Comparison of ENCODE assay signal across 21 cellular contexts in the genomic region with DNA sequence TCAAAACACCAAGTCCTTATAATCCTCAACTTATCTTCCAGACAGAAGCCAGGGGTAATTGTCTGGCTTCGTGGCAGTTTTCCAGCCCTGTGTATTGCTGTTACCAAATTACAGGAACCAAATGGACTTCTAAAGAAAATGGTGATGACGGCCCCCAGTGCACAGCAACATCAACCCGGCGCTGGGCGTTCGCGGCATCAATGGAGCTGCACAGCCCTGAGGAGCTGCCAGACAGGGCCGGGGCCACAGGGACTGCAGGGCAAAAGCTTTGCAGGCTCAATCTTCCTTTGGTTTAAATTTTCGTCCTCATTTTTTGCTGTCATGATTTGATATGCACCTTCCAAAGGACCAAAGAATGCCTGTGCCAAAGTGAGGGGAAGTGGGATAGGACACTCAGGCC.
"Had no signal": no experiment of that assay in that cellular context is flagged by ENCODE, and none has a peak within 500 bp of the region (broad histone marks: within the 10 kb centered on the region; RNA-seq: fewer than 3 reads in every experiment).

No MANE protein-coding gene starts in this region.

- H3K27me3 Mint-ChIP-seq: activated naive CD8-positive, alpha-beta T cell; central memory CD8-positive, alpha-beta T cell; stimulated activated memory B cell treated with anti-CD40 and anti-IgM and Interleukin-4, amounts not matched to agents 10 μg/mL and 1 μg/mL and 100 μg/mL, for 72 hours; T-cell had no signal

- H3K9me3 Mint-ChIP-seq: central memory CD8-positive, alpha-beta T cell; stimulated activated memory B cell treated with anti-CD40 and anti-IgM and Interleukin-4, amounts not matched to agents 10 μg/mL and 1 μg/mL and 100 μg/mL, for 72 hours; T-cell had no signal

- H3K36me3 ChIP-seq: lower lobe of right lung, neutrophil, tibial nerve had no signal

- H3K4me2 ChIP-seq: SK-N-SH had no signal

- H3K27me3 ChIP-seq: neutrophil, tibial nerve had no signal

- H3K4me3 ChIP-seq: lower lobe of right lung, tibial nerve had no signal

- ATAC-seq: lower lobe of right lung; stimulated activated memory B cell treated with anti-CD40 and anti-IgM and Interleukin-4, amounts not matched to agents 10 μg/mL and 1 μg/mL and 100 μg/mL, for 72 hours; T-cell had no signal

- H3K4me1 ChIP-seq: lower lobe of right lung, tibial nerve had no signal

- H3K4me3 Mint-ChIP-seq: activated naive CD8-positive, alpha-beta T cell; central memory CD8-positive, alpha-beta T cell; stimulated activated memory B cell treated with anti-CD40 and anti-IgM and Interleukin-4, amounts not matched to agents 10 μg/mL and 1 μg/mL and 100 μg/mL, for 72 hours; T-cell had no signal

- H3K27ac ChIP-seq: lower lobe of right lung, neutrophil, tibial nerve had no signal

- H3K9ac ChIP-seq: SK-N-SH had no signal

- H3K36me3 Mint-ChIP-seq: brain had no signal

- H3K9me3 ChIP-seq: lower lobe of right lung, neutrophil, SK-N-SH, tibial nerve had no signal

- H3K4me1 Mint-ChIP-seq: central memory CD8-positive, alpha-beta T cell; stimulated activated memory B cell treated with anti-CD40 and anti-IgM and Interleukin-4, amounts not matched to agents 10 μg/mL and 1 μg/mL and 100 μg/mL, for 72 hours had no signal

- DNase-seq: activated CD4-positive, alpha-beta T cell treated with anti-CD3 and anti-CD28 coated beads for 1 hour; activated CD4-positive, alpha-beta T cell treated with anti-CD3 and anti-CD28 coated beads, Interleukin-2, amount 50 U/mL, for 4 hours; activated gamma-delta T cell; activated T-cell treated with anti-CD3 and anti-CD28 coated beads for 4 hours; cortex of kidney; effector CD8-positive, alpha-beta T cell; foreskin fibroblast; hypothalamus; lower lobe of right lung; midbrain; retina; SK-N-SH; stimulated activated CD4-positive, alpha-beta T cell treated with anti-CD3 and anti-CD28 coated beads, Interleukin-2, amount 100 ng/mL, for 48 hours; T-helper 9 cell had no signal

- H3K27ac Mint-ChIP-seq: activated naive CD8-positive, alpha-beta T cell; stimulated activated memory B cell treated with anti-CD40 and anti-IgM and Interleukin-4, amounts not matched to agents 10 μg/mL and 1 μg/mL and 100 μg/mL, for 72 hours; T-cell had no signal
